ENCODE assay signal across 8 cellular contexts in the genomic region with DNA sequence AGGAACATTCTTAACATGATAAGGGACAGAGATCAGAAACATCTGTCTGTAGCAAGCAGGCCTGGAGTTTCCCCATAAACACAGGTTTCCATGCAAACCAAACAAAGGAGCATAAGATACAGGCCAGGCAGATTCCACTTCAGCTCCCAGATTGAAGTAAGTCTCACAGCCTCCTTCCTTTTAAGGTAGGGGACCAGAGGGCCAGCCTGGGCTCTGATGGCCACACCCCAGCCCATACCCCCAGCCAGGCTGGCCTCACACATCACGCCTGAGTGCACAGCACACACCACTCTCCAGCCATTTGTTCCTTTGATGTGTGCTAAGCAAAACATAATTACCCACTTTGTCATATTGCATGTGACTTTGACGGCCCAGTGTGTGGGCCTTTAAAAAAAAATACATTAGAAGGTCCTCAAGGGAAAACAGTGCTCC.
A peak's percentile ranks its signal among the peaks of the same experiment; 100 is the strongest.
DNase-seq lines count a peak whose midpoint lies in the region; ATAC-seq and TF ChIP-seq lines count a peak whose summit lies in the region.

No MANE protein-coding gene starts in this region.

- no peak overlapping the region for H3K4me3 ChIP-seq in heart left ventricle

- no peak overlapping the region for H3K27ac Mint-ChIP-seq in activated naive CD8-positive, alpha-beta T cell treated with anti-CD3 and anti-CD28 coated beads for 36 hours

- no peak for TF ChIP-seq CTCF in heart left ventricle (IDR thresholded peaks at IDR 0.05)

- H3K36me3 ChIP-seq in heart left ventricle, result no peaks in the 10 kb centered on the region

- H3K27me3 Mint-ChIP-seq in activated T-cell treated with anti-CD3 and anti-CD28 coated beads, Interleukin-2, amount 50 U/mL, for 4 hours (ENCODE audit: low read depth), result no peaks in the 10 kb centered on the region
- H3K27me3 Mint-ChIP-seq in activated naive CD8-positive, alpha-beta T cell treated with anti-CD3 and anti-CD28 coated beads for 36 hours, result no peaks in the 10 kb centered on the region

- H3K4me1 Mint-ChIP-seq in activated T-cell treated with anti-CD3 and anti-CD28 coated beads, Interleukin-2, amount 50 U/mL, for 4 hours (ENCODE audit: low read depth), result no peaks in the 10 kb centered on the region
- H3K4me1 Mint-ChIP-seq in activated naive CD8-positive, alpha-beta T cell treated with anti-CD3 and anti-CD28 coated beads for 36 hours, result no peaks in the 10 kb centered on the region

- H3K27ac ChIP-seq in heart left ventricle, result peak overlapping the region in 3 of 12 donors; percentile 43 to 65 (median 62)

- H3K36me3 Mint-ChIP-seq in activated T-cell treated with anti-CD3 and anti-CD28 coated beads, Interleukin-2, amount 50 U/mL, for 4 hours (ENCODE audit: insufficient read depth), result no peaks in the 10 kb centered on the region
- H3K36me3 Mint-ChIP-seq in activated naive CD8-positive, alpha-beta T cell treated with anti-CD3 and anti-CD28 coated beads for 36 hours, result no peaks in the 10 kb centered on the region

- TF ChIP-seq POLR2A in heart left ventricle (IDR thresholded peaks at IDR 0.05) (no peak), GM18505 (IDR thresholded peaks at IDR 0.05; ENCODE audit: borderline replicate concordance, extremely low read depth, insufficient read depth, insufficient read length) (no peak)

- ATAC-seq in GM21529 (IDR thresholded peaks at IDR 0.05; ENCODE audit: unreplicated experiment) (peak; percentile 26), heart left ventricle (peak in 3 of 4 donors; percentile 31 to 53 (median 53)), HG03135 (IDR thresholded peaks at IDR 0.05; ENCODE audit: unreplicated experiment) (no peak), GM18505 (IDR thresholded peaks at IDR 0.05; ENCODE audit: unreplicated experiment) (no peak)
- no peak for ATAC-seq in activated T-cell treated with anti-CD3 and anti-CD28 coated beads, Interleukin-2, amount 50 U/mL, for 4 hours

- no peaks in the 10 kb centered on the region for H3K9me3 ChIP-seq in heart left ventricle

- WGBS in heart left ventricle, 4 donors, result 29 to 53% (median 42%) methylated on average over 2 of the region's 2 CpGs

- intact Hi-C loops in heart left ventricle (cut with DNase I), result no loop called here

- DNase-seq in A172 (ENCODE audit: low spot score) (peak; percentile 41), NCI-H774 (lab: John Stamatoyannopoulos, UW) (peak; percentile 59), heart left ventricle (no peak)
- no peak for DNase-seq in activated T-cell treated with anti-CD3 and anti-CD28 coated beads, Interleukin-2, amount 50 U/mL, for 4 hours
- DNase-seq in activated naive CD8-positive, alpha-beta T cell treated with anti-CD3 and anti-CD28 coated beads for 36 hours, result no peak

- H3K9me3 Mint-ChIP-seq in activated T-cell treated with anti-CD3 and anti-CD28 coated beads, Interleukin-2, amount 50 U/mL, for 4 hours, result no peaks in the 10 kb centered on the region
- H3K9me3 Mint-ChIP-seq in activated naive CD8-positive, alpha-beta T cell treated with anti-CD3 and anti-CD28 coated beads for 36 hours, result no peaks in the 10 kb centered on the region

- no peak overlapping the region for H3K4me3 Mint-ChIP-seq in activated T-cell treated with anti-CD3 and anti-CD28 coated beads, Interleukin-2, amount 50 U/mL, for 4 hours
- H3K4me3 Mint-ChIP-seq in activated naive CD8-positive, alpha-beta T cell treated with anti-CD3 and anti-CD28 coated beads for 36 hours, result no peak overlapping the region

- H3K4me1 ChIP-seq in heart left ventricle, result peaks cover 0 to 15% (median 2%) of the 10 kb centered on the region in 12 donors

- peaks cover 0 to 6% (median 0%) of the 10 kb centered on the region in 9 donors for H3K27me3 ChIP-seq in heart left ventricle

Comparison
In these comparisons a context has a peak if more than half of its experiments do, and no peak if none do; other contexts are left out.
1. DNase-seq: peak in A172 (single experiment) and NCI-H774 (single experiment); none in heart left ventricle (0 of 5), activated T-cell treated with anti-CD3 and anti-CD28 coated beads, Interleukin-2, amount 50 U/mL, for 4 hours (single experiment) and activated naive CD8-positive, alpha-beta T cell treated with anti-CD3 and anti-CD28 coated beads for 36 hours (single experiment).
2. ATAC-seq: peak in GM21529 (single experiment) and heart left ventricle (3 of 4); none in activated T-cell treated with anti-CD3 and anti-CD28 coated beads, Interleukin-2, amount 50 U/mL, for 4 hours (0 of 2), HG03135 (single experiment) and GM18505 (single experiment).